1 cellular context compared by ENCODE assay signal in genomic region chr10:24866615-24867583, GRCh38.
TF ChIP-seq lines count a peak whose summit lies in the region.

No MANE protein-coding gene starts in this region.

TF ChIP-seq in H1, 55 proteins besides CTCF, POLR2A, EP300 and RAD21 (continued from another document):
- TF ChIP-seq CHD7 (IDR thresholded peaks at IDR 0.05; ENCODE audit: insufficient replicate concordance, low read length), result no peak
- TF ChIP-seq MAFK (IDR thresholded peaks at IDR 0.05; ENCODE audit: low read depth, low read length), result no peak
- TF ChIP-seq JUND (IDR thresholded peaks at IDR 0.05; ENCODE audit: low read length), result no peak
- no peak for TF ChIP-seq SAP30 (IDR thresholded peaks at IDR 0.05; ENCODE audit: insufficient read depth, insufficient replicate concordance, low read length)
- TF ChIP-seq SP2 (IDR thresholded peaks at IDR 0.05; ENCODE audit: low read length), result no peak
- no peak for TF ChIP-seq HDAC2 (IDR thresholded peaks at IDR 0.05; ENCODE audit: borderline replicate concordance in 1 of 2, low read depth in 2 of 2, low read length in 2 of 2)
- no peak for TF ChIP-seq USF2 (IDR thresholded peaks at IDR 0.05; ENCODE audit: low read length)
- TF ChIP-seq EZH2 (IDR thresholded peaks at IDR 0.05; ENCODE audit: low read depth, low read length, severe bottlenecking), result no peak
- TF ChIP-seq POU5F1 (IDR thresholded peaks at IDR 0.05; ENCODE audit: low read depth, low read length), result no peak
- TF ChIP-seq JUN (IDR thresholded peaks at IDR 0.05; ENCODE audit: low read depth, low read length), result no peak
- no peak for TF ChIP-seq BCL11A (IDR thresholded peaks at IDR 0.05; ENCODE audit: low read depth in 2 of 2, low read length in 2 of 2)
- TF ChIP-seq ZNF274 (IDR thresholded peaks at IDR 0.05; ENCODE audit: borderline replicate concordance, extremely low read depth, low read length), result no peak
- TF ChIP-seq RFX5 (IDR thresholded peaks at IDR 0.05; ENCODE audit: borderline replicate concordance, low read depth, low read length), result no peak
